8 cellular contexts compared by ENCODE assay signal in the genomic region with DNA sequence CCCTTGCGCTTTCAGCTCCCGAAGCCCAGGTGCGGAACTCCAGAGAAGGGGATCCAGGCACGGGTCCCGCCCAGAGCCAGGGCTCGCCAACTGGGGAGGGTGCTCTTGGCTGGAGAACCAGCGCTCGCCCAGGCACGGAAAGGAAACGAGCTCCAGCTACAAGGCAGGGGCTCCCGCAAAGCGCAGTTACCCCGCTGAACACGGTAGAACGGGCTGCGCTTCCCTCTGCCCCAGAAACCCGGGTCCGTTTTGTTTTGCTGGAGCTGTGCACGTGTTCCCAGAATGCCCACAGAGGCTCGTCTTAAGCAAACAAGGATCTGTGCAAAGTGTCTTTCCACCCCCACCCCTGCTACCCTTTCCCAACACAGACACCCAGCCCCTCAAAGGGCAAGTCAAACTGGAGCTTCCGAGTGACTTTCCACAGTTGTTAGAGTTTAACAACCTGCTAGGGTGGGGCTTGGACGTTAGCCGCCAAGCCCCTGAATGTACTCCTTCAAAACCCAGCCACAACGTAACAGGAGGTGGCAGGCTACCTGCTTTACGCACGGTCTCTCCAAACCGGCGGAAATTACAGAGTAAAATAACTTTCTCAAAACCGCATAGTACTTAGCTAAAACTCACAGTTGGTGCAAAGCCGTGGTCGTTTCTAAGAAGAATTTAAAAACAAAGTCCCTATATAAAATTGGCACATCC. TPM values are rescaled to one million over a fixed set of nuclear protein-coding genes. Genes with fewer than 3 reads are reported as not detected.
DNase-seq lines count a peak whose midpoint lies in the region; ATAC-seq, FAIRE-seq and TF ChIP-seq lines count a peak whose summit lies in the region.

No MANE protein-coding gene starts in this region.

- H3K9me1 ChIP-seq in IMR-90 (ENCODE audit: insufficient read depth, low read length) (no peaks in the 10 kb centered on the region), K562 (ENCODE audit: control insufficient read depth, insufficient read depth, low read length) (no peaks in the 10 kb centered on the region)

- in situ Hi-C loops in IMR-90 (cut with MboI; ENCODE audit: low sequenced_read_pairs), result no loop called here
- in situ Hi-C loops in K562 (cut with MboI), result no loop called here

- WGBS in IMR-90 (ENCODE audit: extremely low coverage in 2 of 2, insufficient read length in 1 of 2), 2 experiments, result 0% methylated on average over 12 of the region's 31 CpGs; no CpG with 5 or more reads in 1 of the 2 experiments
- WGBS in K562 (ENCODE audit: insufficient coverage, low coverage, missing lambda C conversion rate), result 10% methylated on average over 27 of the region's 31 CpGs

- no TSS peak for BruUV-seq in IMR-90 (replicated peaks; lab: Mats Ljungman, UMichigan)
- BruUV-seq in K562 (replicated peaks; lab: Mats Ljungman, UMichigan), result no TSS peak

- no peak for TF ChIP-seq RAD21 in IMR-90 (IDR thresholded peaks at IDR 0.05; ENCODE audit: low read length)
- TF ChIP-seq RAD21 in K562 (CRISPR knock-in tag; conservative IDR thresholded peaks at IDR 0.05 in 1 of 2, IDR thresholded peaks at IDR 0.05 in 1 of 2), result no peak

- H3K14ac ChIP-seq in IMR-90 (replicated peaks; ENCODE audit: low read depth, low read length), result no peak overlapping the region

- H3K4me3 ChIP-seq in IMR-90 (ENCODE audit: insufficient read depth, low read depth, low read length) (peak overlapping the region; percentile 42), K562 (peak overlapping the region; percentile 26; the same call in 1 of the 2 replicates), iPS-20b (ENCODE audit: low read length) (peak overlapping the region; percentile 83), skeletal muscle tissue (ENCODE audit: low read length in 3 of 3) (peak overlapping the region; percentile 78 to 90 (median 90))

- TF ChIP-seq CTCF in IMR-90 (conservative IDR thresholded peaks at IDR 0.05; ENCODE audit: low read depth, low read length) (no peak), K562 (IDR thresholded peaks at IDR 0.05 in 2 of 3, conservative IDR thresholded peaks at IDR 0.05 in 1 of 3; ENCODE audit: insufficient read depth in 2 of 3, low read depth in 1 of 3, low read length in 3 of 3) (no peak)

- H3K79me2 ChIP-seq in K562 (ENCODE audit: control insufficient read depth, insufficient read depth, low read length), result no peaks in the 10 kb centered on the region

- H2BK15ac ChIP-seq in IMR-90 (ENCODE audit: low read depth, low read length), result no peak overlapping the region

- peak overlapping the region; percentile 81 for H3K4me2 ChIP-seq in IMR-90 (ENCODE audit: low read depth, low read length)
- H3K4me2 ChIP-seq in K562 (ENCODE audit: insufficient read depth, low read length), result 0 out of 2 replicates have a peak overlapping the region, but pooled peaks have one; percentile 71

- no peak for TF ChIP-seq EP300 in K562 (IDR thresholded peaks at IDR 0.05; ENCODE audit: low read length)

- dilution Hi-C loops in IMR-90 (cut with HindIII; ENCODE audit: low sequenced_read_pairs, unreplicated experiment), result no loop called here

- CTCF ChIA-PET in IMR-90 (lab: Yijun Ruan, JAX) (interaction anchor here (0.5 to 0.6 kb wide), 2 partner anchors 40 to 66 kb away, joined by 3 read pairs; no protein-coding TSS in a partner anchor), K562 (lab: Yijun Ruan, JAX; ENCODE audit: low intra/inter-chr PET ratio) (no interaction called here)

- H3K36me3 ChIP-seq in IMR-90 (ENCODE audit: control insufficient read depth, insufficient read depth, low read length), result no peaks in the 10 kb centered on the region
- H3K36me3 ChIP-seq in K562 (ENCODE audit: control insufficient read depth, insufficient read depth, low read length), result no peaks in the 10 kb centered on the region
- H3K36me3 ChIP-seq in iPS-20b (ENCODE audit: insufficient read depth, low read depth, low read length), result no peaks in the 10 kb centered on the region
- H3K36me3 ChIP-seq in skeletal muscle tissue (ENCODE audit: control insufficient read depth in 3 of 3, insufficient read depth in 3 of 3, low read length in 3 of 3), result no peaks in the 10 kb centered on the region

- H3K9ac ChIP-seq in IMR-90 (ENCODE audit: low read depth, low read length) (no peak overlapping the region), K562 (ENCODE audit: insufficient read depth in 1 of 2, low read depth in 2 of 2, low read length in 2 of 2) (peak overlapping the region in 1 of 2 experiments; percentile 88; a peak in 2 of 4 replicates), iPS-20b (ENCODE audit: low read depth, low read length) (peak overlapping the region; percentile 83), skeletal muscle tissue (ENCODE audit: low read depth in 1 of 3, low read length in 3 of 3) (peak overlapping the region; percentile 72 to 84 (median 78))

- no peaks in the 10 kb centered on the region for H3K79me1 ChIP-seq in IMR-90 (ENCODE audit: low read depth in 1 of 2, low read length in 2 of 2)

- no peak overlapping the region for H2BK5ac ChIP-seq in IMR-90 (ENCODE audit: low read depth, low read length, poor library complexity, severe bottlenecking)

- H3K27me3 ChIP-seq in IMR-90 (ENCODE audit: control insufficient read depth, insufficient read depth, low read length) (peaks cover 8% of the 10 kb centered on the region), K562 (ENCODE audit: control insufficient read depth in 2 of 2, insufficient read depth in 2 of 2, low read length in 2 of 2) (peaks cover 30 to 42% of the 10 kb centered on the region in 2 experiments), iPS-20b (ENCODE audit: insufficient read depth, low read length) (peaks cover 16% of the 10 kb centered on the region), skeletal muscle tissue (ENCODE audit: control insufficient read depth in 3 of 3, insufficient read depth in 3 of 3, low read length in 3 of 3) (peaks cover 0 to 10% (median 0%) of the 10 kb centered on the region in 3 donors)

- no peak overlapping the region for H4K91ac ChIP-seq in IMR-90 (ENCODE audit: insufficient read depth, low read depth, low read length)

- TF ChIP-seq POLR2A in IMR-90 (IDR thresholded peaks at IDR 0.05; ENCODE audit: low read depth, low read length), result no peak
- TF ChIP-seq POLR2A in K562 (conservative IDR thresholded peaks at IDR 0.05), result no peak

- H3K56ac ChIP-seq in IMR-90 (ENCODE audit: extremely low read depth, insufficient read depth, low read length), result no peak overlapping the region

- H3K23ac ChIP-seq in IMR-90 (ENCODE audit: low read depth, low read length), result no peak overlapping the region

- H2AK5ac ChIP-seq in IMR-90 (ENCODE audit: low read depth, low read length), result no peak overlapping the region

- H4K8ac ChIP-seq in IMR-90 (ENCODE audit: low read depth in 2 of 2, low read length in 2 of 2), result no peak overlapping the region

- no peak overlapping the region for H2BK20ac ChIP-seq in IMR-90 (ENCODE audit: low read depth, low read length)

- POLR2A ChIA-PET in IMR-90 (lab: Charles Lee; ENCODE audit: unreplicated experiment) (no interaction called here), K562 (lab: Yijun Ruan, JAX) (interaction anchor here (1.3 kb wide), 1 partner anchor 31 kb away, joined by 3 read pairs; no protein-coding TSS in a partner anchor)

- H3K27ac ChIP-seq in IMR-90 (ENCODE audit: insufficient read depth, low read length) (no peak overlapping the region), K562 (ENCODE audit: extremely low read depth, low read depth, low read length) (no peak overlapping the region), iPS-20b (ENCODE audit: low read length) (no peak overlapping the region), skeletal muscle tissue (ENCODE audit: low read depth, low read length) (peak overlapping the region; percentile 68)

- H2AK9ac ChIP-seq in IMR-90 (replicated peaks; ENCODE audit: low read depth, low read length, poor library complexity), result no peak overlapping the region

- DNase-seq in GM03348 (ENCODE audit: low spot score), result peak; percentile 38
- no peak for DNase-seq in IMR-90
- peak; percentile 37 for DNase-seq in T-helper 9 cell
- peak in 2 of 4 experiments; percentile 6 to 14 for DNase-seq in K562 (ENCODE audit: extremely low read depth in 1 of 4, low spot score in 3 of 4)
- no peak for DNase-seq in NCI-H2196 (lab: John Stamatoyannopoulos, UW; ENCODE audit: unreplicated experiment)

- ATAC-seq in IMR-90 (ENCODE audit: low read depth) (peak; percentile 18; the same call in 1 of the 2 replicates), K562 (no peak), HG03095 (IDR thresholded peaks at IDR 0.05; ENCODE audit: unreplicated experiment) (no peak)

- H3K4ac ChIP-seq in IMR-90 (ENCODE audit: low read depth, low read length), result no peak overlapping the region

- H3K4me1 ChIP-seq in IMR-90 (ENCODE audit: control insufficient read depth, insufficient read depth, low read length) (peaks cover 2% of the 10 kb centered on the region; the same call in 1 of the 2 replicates), K562 (replicated peaks in 1 of 2; ENCODE audit: control insufficient read depth in 2 of 2, insufficient read depth in 2 of 2, low read length in 2 of 2) (peaks cover 3 to 15% of the 10 kb centered on the region in 2 experiments; a peak in 3 of 5 replicates), iPS-20b (ENCODE audit: insufficient read depth, low read length) (peaks cover 13% of the 10 kb centered on the region; the same call in 1 of the 2 replicates), skeletal muscle tissue (ENCODE audit: control insufficient read depth in 3 of 3, insufficient read depth in 3 of 3, low read length in 3 of 3) (peaks cover 6 to 16% (median 9%) of the 10 kb centered on the region in 3 donors)

- no peak overlapping the region for H3K18ac ChIP-seq in IMR-90 (ENCODE audit: low read depth, low read length)

- no peak for FAIRE-seq in K562 (lab: Jason Lieb, UNC)

- H2AFZ ChIP-seq in IMR-90 (replicated peaks; ENCODE audit: low read length, poor library complexity) (peak overlapping the region; percentile 89), K562 (ENCODE audit: low read depth, low read length) (peak overlapping the region; percentile 80; the same call in 1 of the 2 replicates)

- H3K9me3 ChIP-seq in IMR-90 (ENCODE audit: control insufficient read depth, insufficient read depth, low read length), result no peaks in the 10 kb centered on the region
- no peaks in the 10 kb centered on the region for H3K9me3 ChIP-seq in K562 (replicated peaks; ENCODE audit: control insufficient read depth, insufficient read depth, low read depth, low read length)
- H3K9me3 ChIP-seq in iPS-20b (ENCODE audit: insufficient read depth, low read depth, low read length), result no peaks in the 10 kb centered on the region
- no peaks in the 10 kb centered on the region for H3K9me3 ChIP-seq in skeletal muscle tissue (ENCODE audit: control insufficient read depth in 3 of 3, low read length in 3 of 3)

- H4K5ac ChIP-seq in IMR-90 (ENCODE audit: low read depth, low read length), result no peak overlapping the region

- no peak overlapping the region for H2BK120ac ChIP-seq in IMR-90 (ENCODE audit: low read depth, low read length)

- intact Hi-C loops in IMR-90 (cut with micrococcal nuclease) (no loop called here), K562 (cut with micrococcal nuclease) (loop anchor here (2.0 kb wide), 1 partner anchor 73 kb away; no protein-coding TSS in a partner anchor)

- H4K20me1 ChIP-seq in IMR-90 (ENCODE audit: insufficient read depth, low read length), result no peaks in the 10 kb centered on the region
- H4K20me1 ChIP-seq in K562 (replicated peaks; ENCODE audit: control insufficient read depth, insufficient read depth, low read length), result peaks cover 2% of the 10 kb centered on the region; the same call in 1 of the 2 replicates

RNA-seq across cellular contexts. Expression of a gene that starts 0.8 kb away (rescaled TPM):
- under 0.01 TPM in 2 replicates for total RNA-seq in IMR-90 (2012; rRNA removed)
- 0.09 and 0.10 TPM in 2 replicates for polyA plus RNA-seq in IMR-90 (2012; rRNA removed)
- polyA plus RNA-seq in IMR-90 (2012; cell fraction: cytosol; rRNA removed), result 0.03 and 0.08 TPM in 2 replicates
- polyA plus RNA-seq in IMR-90 (2012; cell fraction: nucleus; rRNA removed; ENCODE audit: low replicate concordance), result 0.04 and 0.09 TPM in 2 replicates
- 0.25 TPM in 1 of 2 replicates, not detected in the other for total RNA-seq in K562 (2011; cell fraction: chromatin; rRNA removed; ENCODE audit: low replicate concordance)
- total RNA-seq in K562 (2011; cell fraction: nucleolus; rRNA removed), result 0.17 TPM in 1 of 2 replicates, not detected in the other
- 0.07 TPM in 1 of 2 replicates, not detected in the other for total RNA-seq in K562 (2011; cell fraction: nucleoplasm; rRNA removed)
- total RNA-seq in K562 (2014; rRNA removed), result under 0.01 and 0.05 TPM in 2 replicates
- 0.04 and 0.13 TPM in 2 replicates for total RNA-seq in K562 (2014; rRNA removed; fragmentation: Illumina TruSeq; extraction: Trizol)
- 0.11 TPM in 1 of 2 replicates, not detected in the other for total RNA-seq in K562 (2015; rRNA removed; fragmentation: Illumina TruSeq; extraction: Trizol)
- 0.09 and 0.13 TPM in 2 replicates for total RNA-seq in K562 (2021)
- 0.12 and 0.29 TPM in 2 replicates for polyA plus RNA-seq in K562 (2011; rRNA removed)
- polyA plus RNA-seq in K562 (2011; cell fraction: cytosol; rRNA removed), result 0.06 and 0.22 TPM in 2 replicates
- polyA plus RNA-seq in K562 (2011; cell fraction: nucleus; rRNA removed), result 0.03 and 0.11 TPM in 2 replicates
- 0.10 and 0.21 TPM in 2 replicates for polyA plus RNA-seq in K562 (2012)
- polyA plus RNA-seq in K562 (2014; fragmentation: Illumina TruSeq; extraction: Trizol), result 0.03 and 0.10 TPM in 2 replicates
- under 1 TPM in 1 of 2 experiments, not detected in 1; 0.01 TPM for polyA plus RNA-seq in K562 (2014; fragmentation: Nextera tagmentation; extraction: Ambion mirVana)
- polyA plus RNA-seq in K562 (2014; rRNA removed), result 0.01 and 0.04 TPM in 2 replicates
- 0.06 and 0.11 TPM in 2 replicates for polyA minus RNA-seq in K562 (2011; rRNA and poly(A)+ RNA removed)
- polyA minus RNA-seq in K562 (2011; cell fraction: cytosol; rRNA and poly(A)+ RNA removed), result not detected in 2 replicates
- 0.13 TPM in 1 of 2 replicates, not detected in the other for polyA minus RNA-seq in K562 (2011; cell fraction: nucleus; rRNA and poly(A)+ RNA removed)
- 9.4 TPM for total RNA-seq in skeletal muscle tissue

Comparison
In these comparisons a context has a peak if more than half of its experiments do, and no peak if none do; other contexts are left out.
1. DNase-seq: peak in GM03348 (single experiment) and T-helper 9 cell (single experiment); none in IMR-90 (single experiment) and NCI-H2196 (single experiment).
2. H3K4me3 ChIP-seq: peak in every context shown above with its lines; median percentile 90 in skeletal muscle tissue; 83 in iPS-20b; 42 in IMR-90; 26 in K562.